Comparison of ENCODE assay signal across 17 cellular contexts in the genomic region with DNA sequence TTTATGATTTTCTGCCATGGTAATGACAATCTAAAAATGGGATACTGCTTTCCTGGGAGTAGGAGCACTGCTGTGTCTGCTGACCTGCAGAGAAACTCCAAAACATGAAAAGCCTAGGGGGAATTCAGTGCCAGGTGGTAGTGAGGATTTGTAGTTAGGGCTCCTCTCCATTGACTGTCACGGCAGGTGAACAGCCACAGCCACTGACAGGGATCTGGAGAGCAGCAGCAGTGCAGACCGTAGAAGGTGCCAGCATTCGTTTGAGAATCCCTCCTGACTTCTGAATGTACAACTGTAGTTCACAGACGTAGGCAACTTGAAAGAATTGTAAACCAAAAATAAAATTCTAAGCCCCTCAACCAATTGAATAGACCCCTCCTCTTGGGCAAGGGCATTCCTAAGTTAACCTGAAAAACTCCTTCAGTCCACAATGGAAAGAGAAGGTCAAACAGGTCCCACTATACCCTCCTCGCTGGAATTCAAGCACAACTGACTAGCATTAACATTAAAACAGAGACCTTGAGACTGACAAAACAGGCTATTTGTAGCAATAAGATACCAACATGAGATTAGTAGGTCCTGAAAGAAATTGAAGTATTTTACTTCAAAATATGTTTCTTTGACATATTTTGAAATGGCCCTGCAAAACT.
"Had no signal": no experiment of that assay in that cellular context is flagged by ENCODE, and none has a peak within 500 bp of the region (broad histone marks: within the 10 kb centered on the region; RNA-seq: fewer than 3 reads in every experiment).

No MANE protein-coding gene starts in this region.

- ATAC-seq: left cardiac atrium; lower lobe of right lung; right cardiac atrium; stimulated activated effector memory CD8-positive, alpha-beta T cell treated with anti-CD3 and anti-CD28 coated beads, Interleukin-12 subunit alpha, Interleukin-12 subunit beta, amount 100 ng/mL, for 72 hours had no signal

- H3K9me3 Mint-ChIP-seq: activated CD4-positive, alpha-beta T cell treated with anti-CD3 and anti-CD28 coated beads, Interleukin-2, amount 10 ng/mL, durations not matched to agents 24 days and 14 days; activated naive CD4-positive, alpha-beta T cell treated with anti-CD3 and anti-CD28 coated beads, Interleukin-2, amount 50 U/mL, for 24 hours had no signal

- H3K9me3 ChIP-seq: esophagus muscularis mucosa, lower lobe of right lung, thyroid gland had no signal

- H3K27ac ChIP-seq: esophagus muscularis mucosa, lower lobe of right lung, thyroid gland had no signal

- H3K27me3 Mint-ChIP-seq: activated B cell treated with CpG ODN at 0.5 μM for 24 hours; activated CD4-positive, alpha-beta T cell treated with anti-CD3 and anti-CD28 coated beads, Interleukin-2, amount 10 ng/mL, durations not matched to agents 24 days and 14 days; activated naive CD4-positive, alpha-beta T cell treated with anti-CD3 and anti-CD28 coated beads, Interleukin-2, amount 50 U/mL, for 24 hours; naive B cell had no signal

- H3K4me1 Mint-ChIP-seq: activated B cell treated with CpG ODN at 0.5 μM for 24 hours; activated CD4-positive, alpha-beta T cell treated with anti-CD3 and anti-CD28 coated beads, Interleukin-2, amount 10 ng/mL, durations not matched to agents 24 days and 14 days; activated naive CD4-positive, alpha-beta T cell treated with anti-CD3 and anti-CD28 coated beads, Interleukin-2, amount 50 U/mL, for 24 hours; naive B cell; stimulated activated effector memory CD8-positive, alpha-beta T cell treated with anti-CD3 and anti-CD28 coated beads, Interleukin-12 subunit alpha, Interleukin-12 subunit beta, amount 100 ng/mL, for 72 hours had no signal

- H3K36me3 ChIP-seq: esophagus muscularis mucosa, lower lobe of right lung, thyroid gland had no signal

- H3K27ac Mint-ChIP-seq: activated B cell treated with CpG ODN at 0.5 μM for 24 hours; activated CD4-positive, alpha-beta T cell treated with anti-CD3 and anti-CD28 coated beads, Interleukin-2, amount 10 ng/mL, durations not matched to agents 24 days and 14 days; activated naive CD4-positive, alpha-beta T cell treated with anti-CD3 and anti-CD28 coated beads, Interleukin-2, amount 50 U/mL, for 24 hours; naive B cell; progenitor cell of endocrine pancreas; stimulated activated effector memory CD8-positive, alpha-beta T cell treated with anti-CD3 and anti-CD28 coated beads, Interleukin-12 subunit alpha, Interleukin-12 subunit beta, amount 100 ng/mL, for 72 hours had no signal

- H3K36me3 Mint-ChIP-seq: activated naive CD4-positive, alpha-beta T cell treated with anti-CD3 and anti-CD28 coated beads, Interleukin-2, amount 50 U/mL, for 24 hours; naive B cell; stimulated activated effector memory CD8-positive, alpha-beta T cell treated with anti-CD3 and anti-CD28 coated beads, Interleukin-12 subunit alpha, Interleukin-12 subunit beta, amount 100 ng/mL, for 72 hours had no signal

- H3K4me2 ChIP-seq: smooth muscle cell had no signal

- DNase-seq: activated B cell treated with CpG ODN at 0.5 μM for 24 hours; activated CD4-positive, alpha-beta T cell treated with anti-CD3 and anti-CD28 coated beads, Interleukin-2, amount 10 ng/mL, durations not matched to agents 24 days and 14 days; activated T-cell treated with anti-CD3 and anti-CD28 coated beads, Interleukin-2, amount 50 U/mL, for 1 hour; amygdala; head of caudate nucleus; left cardiac atrium; lower lobe of right lung; midbrain; naive B cell; right cardiac atrium; T-helper 1 cell; thyroid gland had no signal

- H3K4me3 Mint-ChIP-seq: activated B cell treated with CpG ODN at 0.5 μM for 24 hours; activated CD4-positive, alpha-beta T cell treated with anti-CD3 and anti-CD28 coated beads, Interleukin-2, amount 10 ng/mL, durations not matched to agents 24 days and 14 days; activated naive CD4-positive, alpha-beta T cell treated with anti-CD3 and anti-CD28 coated beads, Interleukin-2, amount 50 U/mL, for 24 hours; naive B cell; stimulated activated effector memory CD8-positive, alpha-beta T cell treated with anti-CD3 and anti-CD28 coated beads, Interleukin-12 subunit alpha, Interleukin-12 subunit beta, amount 100 ng/mL, for 72 hours had no signal

- H3K27me3 ChIP-seq: esophagus muscularis mucosa, thyroid gland had no signal

- H3K4me1 ChIP-seq: esophagus muscularis mucosa, lower lobe of right lung, thyroid gland had no signal

- H3K4me3 ChIP-seq: esophagus muscularis mucosa, lower lobe of right lung, smooth muscle cell, thyroid gland had no signal
